1 cellular context compared by ENCODE assay signal in genomic region chr7:117048114-117048853, GRCh38.
TF ChIP-seq lines count a peak whose summit lies in the region.

No MANE protein-coding gene starts in this region.

TF ChIP-seq in IMR-90, 13 proteins besides CTCF, POLR2A, EP300 and RAD21 (continued from another document):
- TF ChIP-seq BHLHE40 (IDR thresholded peaks at IDR 0.05; ENCODE audit: low read depth, low read length) (no peak), RCOR1 (IDR thresholded peaks at IDR 0.05; ENCODE audit: insufficient replicate concordance, low read length) (no peak), MAZ (IDR thresholded peaks at IDR 0.05; ENCODE audit: borderline replicate concordance, low read depth, low read length) (no peak), ELK1 (IDR thresholded peaks at IDR 0.05; ENCODE audit: borderline replicate concordance, low read depth, low read length) (no peak), MAFK (IDR thresholded peaks at IDR 0.05; ENCODE audit: low read depth, low read length) (no peak)
- TF ChIP-seq, protein P1, sequence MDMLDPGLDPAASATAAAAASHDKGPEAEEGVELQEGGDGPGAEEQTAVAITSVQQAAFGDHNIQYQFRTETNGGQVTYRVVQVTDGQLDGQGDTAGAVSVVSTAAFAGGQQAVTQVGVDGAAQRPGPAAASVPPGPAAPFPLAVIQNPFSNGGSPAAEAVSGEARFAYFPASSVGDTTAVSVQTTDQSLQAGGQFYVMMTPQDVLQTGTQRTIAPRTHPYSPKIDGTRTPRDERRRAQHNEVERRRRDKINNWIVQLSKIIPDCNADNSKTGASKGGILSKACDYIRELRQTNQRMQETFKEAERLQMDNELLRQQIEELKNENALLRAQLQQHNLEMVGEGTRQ (IDR thresholded peaks at IDR 0.05; ENCODE audit: low read depth, low read length): no peak
